22 cellular contexts compared by ENCODE assay signal in the genomic region with DNA sequence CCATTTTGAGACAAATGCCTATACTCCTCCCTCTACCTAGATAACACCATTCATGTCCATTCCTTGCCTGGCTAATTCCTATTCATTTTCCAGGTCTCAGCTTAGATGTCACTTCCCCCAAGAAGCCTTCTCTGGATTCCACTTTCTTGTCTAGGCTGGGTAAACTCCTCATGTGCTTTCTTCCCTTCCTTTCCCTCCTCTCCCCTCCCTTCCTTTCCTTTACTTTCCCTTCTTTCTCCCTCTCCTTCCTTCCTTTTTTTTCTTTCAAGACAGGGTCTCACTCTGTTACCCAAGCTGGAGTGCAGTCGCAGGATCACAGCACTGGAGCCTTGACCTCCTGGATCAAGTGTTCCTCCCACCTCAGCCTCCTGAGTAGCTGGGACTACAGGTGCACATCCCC.
"Had no signal": no experiment of that assay in that cellular context is flagged by ENCODE, and none has a peak within 500 bp of the region (broad histone marks: within the 10 kb centered on the region; RNA-seq: fewer than 3 reads in every experiment).

No MANE protein-coding gene starts in this region.

- H3K9me3 ChIP-seq: esophagus squamous epithelium, gastrocnemius medialis, heart right ventricle, left lung, lower lobe of right lung, mucosa of descending colon had no signal

- ATAC-seq: esophagus mucosa, gastrocnemius medialis, heart right ventricle, left cardiac atrium, left lung, left ventricle myocardium superior, lower lobe of right lung had no signal

- H3K4me3 ChIP-seq: coronary artery, dorsolateral prefrontal cortex, esophagus squamous epithelium, gastrocnemius medialis, heart right ventricle, left lung, lower lobe of right lung, mucosa of descending colon had no signal

- DNase-seq: dermis blood vessel endothelial cell; dorsolateral prefrontal cortex; effector CD4-positive, alpha-beta T cell; effector memory CD4-positive, alpha-beta T cell; erythroblast; esophagus squamous epithelium; foreskin fibroblast; foreskin melanocyte; gastrocnemius medialis; glutamatergic neuron; head of caudate nucleus; heart right ventricle; hippocampal formation; left cardiac atrium; left lung; left ventricle myocardium superior; lower lobe of right lung; mesenchymal stem cell; mucosa of descending colon had no signal

- H3K36me3 ChIP-seq: esophagus squamous epithelium, heart right ventricle, left lung, lower lobe of right lung had no signal

- H3K27ac ChIP-seq: coronary artery, dorsolateral prefrontal cortex, epithelial cell of prostate, esophagus squamous epithelium, gastrocnemius medialis, heart right ventricle, left lung, lower lobe of right lung had no signal

- H3K27me3 ChIP-seq: dorsolateral prefrontal cortex, gastrocnemius medialis had no signal
